ENCODE assay signal across 1 cellular context in the genomic region with DNA sequence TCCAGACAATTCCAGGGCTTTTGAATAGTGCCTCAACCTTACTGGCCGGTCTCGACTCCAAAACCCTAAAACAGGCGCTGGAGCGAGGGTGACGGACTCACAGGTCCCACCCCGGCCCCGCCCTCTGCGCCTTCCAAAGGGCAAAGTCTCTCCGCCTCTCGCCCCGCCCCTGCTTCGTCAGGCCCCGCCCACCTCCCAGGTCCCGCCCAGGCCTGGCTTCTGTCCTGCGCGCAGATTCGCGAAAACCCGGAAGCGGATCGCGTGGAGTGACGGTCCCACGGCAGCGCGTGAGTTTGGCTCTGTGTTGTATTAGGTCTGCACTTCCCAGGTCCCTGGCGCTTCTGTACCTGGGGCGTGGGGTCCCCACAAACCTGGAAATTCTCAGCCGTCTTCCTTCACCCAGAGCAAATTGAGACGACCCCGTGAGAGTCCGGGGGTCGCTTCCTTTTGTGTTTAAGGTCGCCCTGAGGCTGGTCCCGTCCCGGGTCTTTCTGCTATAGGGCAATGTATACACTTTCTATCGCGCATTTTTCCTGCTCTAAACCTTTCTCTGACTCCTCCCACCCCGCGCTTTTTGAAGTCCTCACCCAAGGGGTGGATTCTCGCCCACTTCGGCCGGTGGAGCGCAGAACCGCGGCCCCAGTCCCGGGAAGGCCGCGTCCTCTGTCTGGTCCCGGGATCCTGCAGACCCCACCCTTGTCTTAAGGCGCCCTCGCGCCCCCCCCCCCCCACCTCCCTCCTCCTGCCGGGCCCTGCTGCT.
TF ChIP-seq lines count a peak whose summit lies in the region.

Gene ZNF813, plus strand, starts transcription at position 231 of the 760 bp plus-strand sequence. CDS start 16,090 bp downstream, outside the sequence.

TF ChIP-seq in HepG2, 621 proteins besides CTCF, POLR2A, EP300 and RAD21 (continued from another document and continues in another):
- TF ChIP-seq MEIS2 (CRISPR knock-in tag; IDR thresholded peaks at IDR 0.05) = peak; percentile 60; the same call in 1 of the 2 replicates
- 0 out of 2 replicates have a peak, but pooled peaks have one; percentile 4 for TF ChIP-seq TARDBP (CRISPR knock-in tag; IDR thresholded peaks at IDR 0.05)
- TF ChIP-seq ZNF766 (CRISPR knock-in tag; IDR thresholded peaks at IDR 0.05; ENCODE audit: borderline replicate concordance) = 0 out of 2 replicates have a peak, but pooled peaks have one; percentile 51
- TF ChIP-seq TBL1XR1 (IDR thresholded peaks at IDR 0.05; ENCODE audit: borderline replicate concordance, low read length, partially characterized antibody) = no peak
- TF ChIP-seq TCF12 (IDR thresholded peaks at IDR 0.05) = no peak
- no peak for TF ChIP-seq TCF12 (CRISPR knock-in tag; IDR thresholded peaks at IDR 0.05)
- peak; percentile 63 for TF ChIP-seq SP5 (CRISPR knock-in tag; IDR thresholded peaks at IDR 0.05; ENCODE audit: borderline replicate concordance, low read depth)
- TF ChIP-seq THAP11 (CRISPR knock-in tag; IDR thresholded peaks at IDR 0.05) = peak; percentile 55; the same call in 1 of the 2 replicates
- peak; percentile 68; the same call in 1 of the 2 replicates for TF ChIP-seq ZNF160 (CRISPR knock-in tag; IDR thresholded peaks at IDR 0.05)
- no peak for TF ChIP-seq YY1 (IDR thresholded peaks at IDR 0.05; ENCODE audit: insufficient read depth, insufficient replicate concordance, low read depth, low read length)
- peak; percentile 60 for TF ChIP-seq MED1 (CRISPR knock-in tag; IDR thresholded peaks at IDR 0.05)
- TF ChIP-seq HES4 (CRISPR knock-in tag; IDR thresholded peaks at IDR 0.05; ENCODE audit: borderline replicate concordance) = no peak
- TF ChIP-seq MTA3 (CRISPR knock-in tag; IDR thresholded peaks at IDR 0.05) = no peak
- TF ChIP-seq MIER2 (CRISPR knock-in tag; IDR thresholded peaks at IDR 0.05) = no peak
- peak; percentile 54; the same call in 1 of the 2 replicates for TF ChIP-seq ZNF276 (CRISPR knock-in tag; IDR thresholded peaks at IDR 0.05; ENCODE audit: low read depth)
- peak; percentile 61; the same call in 1 of the 2 replicates for TF ChIP-seq GATAD2A (CRISPR knock-in tag; IDR thresholded peaks at IDR 0.05)
- TF ChIP-seq SP140L (CRISPR knock-in tag; IDR thresholded peaks at IDR 0.05; ENCODE audit: borderline replicate concordance) = peak; percentile 49; the same call in 1 of the 2 replicates
- TF ChIP-seq GATAD1 (CRISPR knock-in tag; IDR thresholded peaks at IDR 0.05) = peak; percentile 41; the same call in 1 of the 2 replicates
- TF ChIP-seq NR1H2 (CRISPR knock-in tag; IDR thresholded peaks at IDR 0.05; ENCODE audit: borderline replicate concordance, low read depth) = no peak
- TF ChIP-seq ARID4A (CRISPR knock-in tag; IDR thresholded peaks at IDR 0.05; ENCODE audit: borderline replicate concordance) = peak; percentile 75
- 0 out of 2 replicates have a peak, but pooled peaks have one; percentile 15 for TF ChIP-seq ZNF12 (CRISPR knock-in tag; IDR thresholded peaks at IDR 0.05)
- peak; percentile 62; the same call in 1 of the 2 replicates for TF ChIP-seq HDAC1 (CRISPR knock-in tag; IDR thresholded peaks at IDR 0.05)
- 0 out of 2 replicates have a peak, but pooled peaks have one; percentile 36 for TF ChIP-seq ZNF124 (CRISPR knock-in tag; IDR thresholded peaks at IDR 0.05)
- TF ChIP-seq ZNF251 (CRISPR knock-in tag; IDR thresholded peaks at IDR 0.05) = no peak
- TF ChIP-seq, protein P1, sequence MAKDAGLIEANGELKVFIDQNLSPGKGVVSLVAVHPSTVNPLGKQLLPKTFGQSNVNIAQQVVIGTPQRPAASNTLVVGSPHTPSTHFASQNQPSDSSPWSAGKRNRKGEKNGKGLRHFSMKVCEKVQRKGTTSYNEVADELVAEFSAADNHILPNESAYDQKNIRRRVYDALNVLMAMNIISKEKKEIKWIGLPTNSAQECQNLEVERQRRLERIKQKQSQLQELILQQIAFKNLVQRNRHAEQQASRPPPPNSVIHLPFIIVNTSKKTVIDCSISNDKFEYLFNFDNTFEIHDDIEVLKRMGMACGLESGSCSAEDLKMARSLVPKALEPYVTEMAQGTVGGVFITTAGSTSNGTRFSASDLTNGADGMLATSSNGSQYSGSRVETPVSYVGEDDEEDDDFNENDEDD (CRISPR knock-in tag; IDR thresholded peaks at IDR 0.05; ENCODE audit: borderline replicate concordance) = 0 out of 2 replicates have a peak, but pooled peaks have one; percentile 57
- TF ChIP-seq, protein P2, sequence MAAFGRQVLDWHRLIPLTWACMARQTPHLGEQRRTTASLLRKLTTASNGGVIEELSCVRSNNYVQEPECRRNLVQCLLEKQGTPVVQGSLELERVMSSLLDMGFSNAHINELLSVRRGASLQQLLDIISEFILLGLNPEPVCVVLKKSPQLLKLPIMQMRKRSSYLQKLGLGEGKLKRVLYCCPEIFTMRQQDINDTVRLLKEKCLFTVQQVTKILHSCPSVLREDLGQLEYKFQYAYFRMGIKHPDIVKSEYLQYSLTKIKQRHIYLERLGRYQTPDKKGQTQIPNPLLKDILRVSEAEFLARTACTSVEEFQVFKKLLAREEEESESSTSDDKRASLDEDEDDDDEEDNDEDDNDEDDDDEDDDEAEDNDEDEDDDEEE (CRISPR knock-in tag; IDR thresholded peaks at IDR 0.05) = peak; percentile 39; the same call in 1 of the 2 replicates
- peak; percentile 78 for TF ChIP-seq PHF8 (CRISPR knock-in tag; IDR thresholded peaks at IDR 0.05)
- TF ChIP-seq ZFP37 (CRISPR knock-in tag; IDR thresholded peaks at IDR 0.05; ENCODE audit: borderline replicate concordance) = 0 out of 2 replicates have a peak, but pooled peaks have one; percentile 33
- TF ChIP-seq LRRFIP1 (CRISPR knock-in tag; conservative IDR thresholded peaks at IDR 0.05) = no peak
- TF ChIP-seq SP4 (CRISPR knock-in tag; IDR thresholded peaks at IDR 0.05) = peak; percentile 89
- TF ChIP-seq ZFAT (CRISPR knock-in tag; conservative IDR thresholded peaks at IDR 0.05) = peak; percentile 97
- no peak for TF ChIP-seq NCOA2 (CRISPR knock-in tag; IDR thresholded peaks at IDR 0.05)
- TF ChIP-seq RBFOX2 (IDR thresholded peaks at IDR 0.05; ENCODE audit: low read depth, low read length) = peak; percentile 69
- no peak for TF ChIP-seq FUBP1 (CRISPR knock-in tag; IDR thresholded peaks at IDR 0.05; ENCODE audit: borderline replicate concordance)
- TF ChIP-seq SIN3B (IDR thresholded peaks at IDR 0.05; ENCODE audit: low read length) = peak; percentile 92
- no peak for TF ChIP-seq STAT5B (CRISPR knock-in tag; IDR thresholded peaks at IDR 0.05)
- no peak for TF ChIP-seq ZBTB3 (CRISPR knock-in tag; IDR thresholded peaks at IDR 0.05; ENCODE audit: borderline replicate concordance, low read depth)
- no peak for TF ChIP-seq RXRA (CRISPR knock-in tag; IDR thresholded peaks at IDR 0.05)
- TF ChIP-seq, protein P3, sequence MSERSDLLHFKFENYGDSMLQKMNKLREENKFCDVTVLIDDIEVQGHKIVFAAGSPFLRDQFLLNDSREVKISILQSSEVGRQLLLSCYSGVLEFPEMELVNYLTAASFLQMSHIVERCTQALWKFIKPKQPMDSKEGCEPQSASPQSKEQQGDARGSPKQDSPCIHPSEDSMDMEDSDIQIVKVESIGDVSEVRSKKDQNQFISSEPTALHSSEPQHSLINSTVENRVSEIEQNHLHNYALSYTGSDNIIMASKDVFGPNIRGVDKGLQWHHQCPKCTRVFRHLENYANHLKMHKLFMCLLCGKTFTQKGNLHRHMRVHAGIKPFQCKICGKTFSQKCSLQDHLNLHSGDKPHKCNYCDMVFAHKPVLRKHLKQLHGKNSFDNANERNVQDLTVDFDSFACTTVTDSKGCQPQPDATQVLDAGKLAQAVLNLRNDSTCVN (CRISPR knock-in tag; IDR thresholded peaks at IDR 0.05; ENCODE audit: borderline replicate concordance) = no peak; the same call in 1 of the 2 replicates
- TF ChIP-seq ISX (CRISPR knock-in tag; conservative IDR thresholded peaks at IDR 0.05) = no peak
- TF ChIP-seq, protein P4, sequence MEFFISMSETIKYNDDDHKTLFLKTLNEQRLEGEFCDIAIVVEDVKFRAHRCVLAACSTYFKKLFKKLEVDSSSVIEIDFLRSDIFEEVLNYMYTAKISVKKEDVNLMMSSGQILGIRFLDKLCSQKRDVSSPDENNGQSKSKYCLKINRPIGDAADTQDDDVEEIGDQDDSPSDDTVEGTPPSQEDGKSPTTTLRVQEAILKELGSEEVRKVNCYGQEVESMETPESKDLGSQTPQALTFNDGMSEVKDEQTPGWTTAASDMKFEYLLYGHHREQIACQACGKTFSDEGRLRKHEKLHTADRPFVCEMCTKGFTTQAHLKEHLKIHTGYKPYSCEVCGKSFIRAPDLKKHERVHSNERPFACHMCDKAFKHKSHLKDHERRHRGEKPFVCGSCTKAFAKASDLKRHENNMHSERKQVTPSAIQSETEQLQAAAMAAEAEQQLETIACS (CRISPR knock-in tag; IDR thresholded peaks at IDR 0.05) = no peak
- TF ChIP-seq MYC (CRISPR knock-in tag; IDR thresholded peaks at IDR 0.05; ENCODE audit: borderline replicate concordance) = peak; percentile 55; the same call in 1 of the 2 replicates
- TF ChIP-seq ARNT (IDR thresholded peaks at IDR 0.05) = no peak
- TF ChIP-seq EEA1 (CRISPR knock-in tag; IDR thresholded peaks at IDR 0.05; ENCODE audit: borderline replicate concordance) = no peak
